ENCODE assay signal across 8 cellular contexts in genomic region chr17:73519011-73519410, GRCh38.
"Had no signal": no experiment of that assay in that cellular context is flagged by ENCODE, and none has a peak within 500 bp of the region (broad histone marks: within the 10 kb centered on the region; RNA-seq: fewer than 3 reads in every experiment).

No MANE protein-coding gene starts in this region.

- H3K4me3 Mint-ChIP-seq: GM23338, H9 had no signal

- H2AFZ ChIP-seq: GM23338 had no signal

- H3K4me2 ChIP-seq: GM23338 had no signal

- H3K9me3 Mint-ChIP-seq: GM23338, H9 had no signal

- DNase-seq: H9, HCEC 1CT, IMR-90 had no signal

- H3K27ac ChIP-seq: HL-60 had no signal

- H3K4me3 ChIP-seq: GM23338, K562 had no signal

- H3K27ac Mint-ChIP-seq: GM23338, H9 had no signal

- FAIRE-seq: H1, H54, K562 had no signal
